ENCODE assay signal across 13 cellular contexts in genomic region chr17:74408262-74408661, GRCh38. TPM values are rescaled to one million over a fixed set of nuclear protein-coding genes. Genes with fewer than 3 reads are reported as not detected.
DNase-seq lines count a peak whose midpoint lies in the region; ATAC-seq, FAIRE-seq and TF ChIP-seq lines count a peak whose summit lies in the region.
"Had no signal": no experiment of that assay in that cellular context is flagged by ENCODE, and none has a peak within 500 bp of the region (broad histone marks: within the 10 kb centered on the region; RNA-seq: fewer than 3 reads in every experiment).

No MANE protein-coding gene starts in this region.

- TF ChIP-seq CTCF in GM13976 (IDR thresholded peaks at IDR 0.05; ENCODE audit: borderline replicate concordance, control extremely low read depth, extremely low read depth, insufficient read depth, missing control alignments) (peak; percentile 52), chondrocyte (IDR thresholded peaks at IDR 0.05) (peak; percentile 30), pancreas (IDR thresholded peaks at IDR 0.05) (no peak)

- no peaks in the 10 kb centered on the region for H3K4me1 Mint-ChIP-seq in chondrocyte (ENCODE audit: low read depth)
- no peaks in the 10 kb centered on the region for H3K4me1 Mint-ChIP-seq in activated naive CD8-positive, alpha-beta T cell treated with anti-CD3 and anti-CD28 coated beads for 36 hours

- H3K27ac ChIP-seq in pancreas, result no peak overlapping the region

- ATAC-seq in pancreas (peak; percentile 68 to 91 (median 83)), HG03442 (IDR thresholded peaks at IDR 0.05; ENCODE audit: unreplicated experiment) (no peak)

- H3K27me3 Mint-ChIP-seq in chondrocyte (ENCODE audit: low read depth), result peaks cover 5% of the 10 kb centered on the region
- H3K27me3 Mint-ChIP-seq in activated naive CD8-positive, alpha-beta T cell treated with anti-CD3 and anti-CD28 coated beads for 36 hours, result no peaks in the 10 kb centered on the region

- H3K4me1 ChIP-seq in pancreas, result no peaks in the 10 kb centered on the region

- in situ Hi-C loops in GM13976 (cut with MboI; ENCODE audit: low sequenced_read_pairs, unreplicated experiment), result no loop called here

- intact Hi-C loops in pancreas (cut with DNase I), result no loop called here

- FAIRE-seq in pancreas (lab: Jason Lieb, UNC), result no peak

- no peak overlapping the region for H3K27ac Mint-ChIP-seq in chondrocyte (ENCODE audit: unreplicated experiment)
- H3K27ac Mint-ChIP-seq in activated naive CD8-positive, alpha-beta T cell treated with anti-CD3 and anti-CD28 coated beads for 36 hours, result no peak overlapping the region
- H3K27ac Mint-ChIP-seq: T-helper 1 cell treated with Interleukin-12 subunit alpha and Interleukin-12 subunit beta and Interleukin-4 antibody, amounts not matched to agents 30 μg/mL and 1 μg/mL, for 36 hours had no signal

- H3K9me3 ChIP-seq in pancreas, result no peaks in the 10 kb centered on the region

- 71 to 85% methylated on average over 3 of the region's 3 CpGs for WGBS in pancreas, 2 donors

- peaks cover 3% of the 10 kb centered on the region for H3K36me3 Mint-ChIP-seq in chondrocyte (ENCODE audit: low read depth)
- H3K36me3 Mint-ChIP-seq in activated naive CD8-positive, alpha-beta T cell treated with anti-CD3 and anti-CD28 coated beads for 36 hours, result no peaks in the 10 kb centered on the region

- no peaks in the 10 kb centered on the region for H3K27me3 ChIP-seq in pancreas

- peaks cover 5% of the 10 kb centered on the region for H3K9me3 Mint-ChIP-seq in chondrocyte (ENCODE audit: low read depth)
- peaks cover 3% of the 10 kb centered on the region for H3K9me3 Mint-ChIP-seq in activated naive CD8-positive, alpha-beta T cell treated with anti-CD3 and anti-CD28 coated beads for 36 hours
- H3K9me3 Mint-ChIP-seq: T-helper 1 cell treated with Interleukin-12 subunit alpha and Interleukin-12 subunit beta and Interleukin-4 antibody, amounts not matched to agents 30 μg/mL and 1 μg/mL, for 36 hours had no signal

- H3K36me3 ChIP-seq in pancreas, result no peaks in the 10 kb centered on the region

- H3K4me3 Mint-ChIP-seq in chondrocyte (ENCODE audit: unreplicated experiment), result no peak overlapping the region
- no peak overlapping the region for H3K4me3 Mint-ChIP-seq in activated naive CD8-positive, alpha-beta T cell treated with anti-CD3 and anti-CD28 coated beads for 36 hours
- H3K4me3 Mint-ChIP-seq: T-helper 1 cell treated with Interleukin-12 subunit alpha and Interleukin-12 subunit beta and Interleukin-4 antibody, amounts not matched to agents 30 μg/mL and 1 μg/mL, for 36 hours had no signal

- DNase-seq in GM13976 (ENCODE audit: low spot score), result no peak
- peak; percentile 61 for DNase-seq in NCI-H226
- DNase-seq in chondrocyte (ENCODE audit: low spot score), result no peak
- no peak for DNase-seq in pancreas
- DNase-seq in iPS-NIHi11 (ENCODE audit: low spot score), result no peak
- DNase-seq in activated naive CD8-positive, alpha-beta T cell treated with anti-CD3 and anti-CD28 coated beads for 36 hours, result no peak
- DNase-seq: activated CD8-positive, alpha-beta memory T cell treated with anti-CD3 and anti-CD28 coated beads, Interleukin-2, amount 50 U/mL, for 48 hours; NCI-H2171; stimulated activated CD4-positive, alpha-beta T cell treated with anti-CD3 and anti-CD28 coated beads, Interleukin-2, amount 100 ng/mL, for 24 hours had no signal

- no peak overlapping the region for H3K4me3 ChIP-seq in pancreas

RNA-seq across cellular contexts. Expression of gene GPRC5C, which starts 23.6 kb away (rescaled TPM):
- total RNA-seq in chondrocyte, result 18.0 to 47.8 TPM (median 47.0 TPM) in 3 replicates
- 100 to 1,000 TPM in 1 of 6 donors, 10 to 100 TPM in 5; 38.2 to 106 (median 49.9) TPM for total RNA-seq in pancreas
- 10 to 100 TPM; 40.4 to 68.0 TPM for polyA plus RNA-seq in pancreas
- total RNA-seq in activated naive CD8-positive, alpha-beta T cell treated with anti-CD3 and anti-CD28 coated beads for 36 hours, result 1 to 10 TPM in 1 of 2 experiments, under 1 TPM in 1; 0.66 to 2.1 TPM

RNA-seq across cellular contexts. Expression of gene GPR142, which starts 41.0 kb away (rescaled TPM):
- total RNA-seq in chondrocyte (not detected in 3 replicates), pancreas (under 1 TPM; 0.22 to 0.86 (median 0.43) TPM)
- polyA plus RNA-seq in pancreas, result 1 to 10 TPM in 1 of 2 donors, under 1 TPM in 1; 0.61 to 2.8 TPM
- total RNA-seq in activated naive CD8-positive, alpha-beta T cell treated with anti-CD3 and anti-CD28 coated beads for 36 hours, result not detected
- total RNA-seq: G401 had no signal
- polyA plus RNA-seq: neural cell had no signal

RNA-seq across cellular contexts. Expression of gene BTBD17, which starts 46.6 kb away (rescaled TPM):
- total RNA-seq in chondrocyte (not detected in 3 replicates), pancreas (under 1 TPM; 0.08 to 0.22 (median 0.15) TPM)
- 1 to 10 TPM in 1 of 2 donors, under 1 TPM in 1; 0.19 to 1.7 TPM for polyA plus RNA-seq in pancreas
- total RNA-seq in activated naive CD8-positive, alpha-beta T cell treated with anti-CD3 and anti-CD28 coated beads for 36 hours, result not detected
- total RNA-seq: G401 had no signal

RNA-seq across cellular contexts. Expression of gene CD300A, which starts 58.2 kb away (rescaled TPM):
- total RNA-seq in chondrocyte (not detected in 3 replicates), pancreas (1 to 10 TPM in 3 of 6 donors, under 1 TPM in 3; 0.37 to 5.1 (median 0.92) TPM)
- 1 to 10 TPM; 1.3 to 2.0 TPM for polyA plus RNA-seq in pancreas
- total RNA-seq in activated naive CD8-positive, alpha-beta T cell treated with anti-CD3 and anti-CD28 coated beads for 36 hours, result 1 to 10 TPM; 4.4 to 5.6 TPM
- total RNA-seq: G401 had no signal

Comparison
In these comparisons a context has a peak if more than half of its experiments do, and no peak if none do; other contexts are left out.
1. CTCF ChIP-seq: peak in GM13976 (single experiment) and chondrocyte (single experiment); none in pancreas (0 of 4).